In the genomic region with DNA sequence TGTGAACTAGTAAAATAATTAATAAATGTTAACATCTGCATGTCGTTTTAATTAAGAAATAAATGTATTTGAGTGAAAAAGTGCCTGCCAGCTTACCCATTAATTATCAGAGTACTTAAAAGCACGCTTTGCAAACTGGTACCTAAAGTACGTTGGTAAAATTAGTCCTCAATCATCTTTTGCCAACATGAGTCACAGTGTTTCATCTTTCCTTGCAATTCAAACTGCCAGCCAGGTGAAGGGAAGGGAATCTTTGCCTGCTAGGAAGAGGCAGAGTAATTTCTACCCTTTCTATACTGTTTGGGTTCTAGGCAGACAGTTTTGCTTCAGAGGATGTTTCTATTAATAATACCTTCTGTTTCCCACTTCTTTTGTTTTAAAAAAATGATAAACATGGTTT, we compare ENCODE assay signal across 1 cellular context.
A peak's percentile ranks its signal among the peaks of the same experiment; 100 is the strongest.
TF ChIP-seq lines count a peak whose summit lies in the region.

No MANE protein-coding gene starts in this region.

TF ChIP-seq in GM12878, 131 proteins besides CTCF, POLR2A, EP300 and RAD21:
- no peak for TF ChIP-seq HDAC6 (IDR thresholded peaks at IDR 0.05; ENCODE audit: unreplicated experiment)
- peak; percentile 50 for TF ChIP-seq BCL3 (IDR thresholded peaks at IDR 0.05; ENCODE audit: borderline replicate concordance, insufficient read depth, low read depth, low read length, poor library complexity, severe bottlenecking)
